In the genomic region with DNA sequence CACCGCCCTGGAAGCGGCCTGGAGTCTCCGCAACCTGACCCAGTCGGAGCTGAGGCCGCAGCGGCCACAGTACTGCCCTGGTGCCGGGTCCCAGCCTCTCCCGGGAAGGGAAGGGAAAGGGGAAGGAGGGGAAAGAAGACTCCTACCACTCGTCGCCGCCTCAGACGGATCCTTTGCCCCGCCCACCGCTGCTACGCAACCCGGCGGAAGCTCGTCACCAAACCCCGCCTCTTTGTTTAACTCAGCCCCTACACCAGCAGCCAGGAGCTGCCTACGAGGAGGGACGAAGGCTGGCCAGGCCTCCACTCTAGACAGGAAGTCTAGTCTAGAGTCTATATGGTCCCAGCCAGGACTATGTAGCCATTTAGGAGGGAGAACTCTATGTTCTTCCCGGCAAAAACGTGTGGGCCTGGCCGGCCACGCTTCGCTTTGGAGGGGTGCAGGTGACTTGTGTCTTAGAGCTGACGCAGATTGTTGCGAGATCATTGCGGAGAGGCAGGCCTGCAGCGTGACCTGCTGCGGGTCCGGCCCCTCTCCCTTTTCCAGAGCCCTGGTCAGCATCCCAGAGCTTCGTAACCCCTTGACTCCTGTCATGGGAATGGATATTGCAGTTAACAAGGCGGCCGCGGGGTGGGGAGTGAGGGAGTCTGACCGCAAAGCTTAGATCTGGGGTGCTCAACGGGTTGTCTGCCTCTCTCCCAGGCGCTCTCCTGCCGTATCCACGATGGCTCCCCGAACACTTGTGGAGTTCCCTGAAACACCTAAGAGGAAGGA, we compare ENCODE assay signal across 8 cellular contexts. TPM values are rescaled to one million over a fixed set of nuclear protein-coding genes. Genes with fewer than 3 reads are reported as not detected.
DNase-seq lines count a peak whose midpoint lies in the region; TF ChIP-seq lines count a peak whose summit lies in the region.

RNF41 (minus strand) TSS at position 166 of the 774 bp plus-strand sequence. CDS start 7,875 bp downstream, outside the sequence.

- peaks cover 8 to 21% of the 10 kb centered on the region in 2 donors for H3K36me3 ChIP-seq in neuronal stem cell (replicated peaks in 1 of 2; ENCODE audit: control insufficient read depth in 2 of 2, insufficient read depth in 2 of 2, low read length in 2 of 2)

- POLR2A ChIA-PET in HEK293T (lab: Yijun Ruan, JAX), result interaction anchor here (0.8 to 3.2 kb wide), 38 partner anchors 9 to 391 kb away, joined by 3 to 70 read pairs (median 7); partner anchors contain the start of genes ANKRD52, CNPY2, COQ10A and ERBB3

- H3K4me3 ChIP-seq in neuronal stem cell (ENCODE audit: low read length in 2 of 2), result peak within 1 kb of the TSS; percentile 72 to 88

- CTCF ChIA-PET in HEK293T (lab: Yijun Ruan, JAX), result interaction anchor here (0.6 to 3.3 kb wide), 13 partner anchors 11 to 195 kb away, joined by 3 to 28 read pairs (median 4); partner anchors contain the start of genes ANKRD52 and SMARCC2

- DNase-seq in GF-D8 (lab: John Stamatoyannopoulos, UW) (peak; percentile 93), HEK293T (ENCODE audit: extremely low spot score) (peak; percentile 95), MV-4-11 (lab: John Stamatoyannopoulos, UW) (peak; percentile 97), SK-MEL-5 (ENCODE audit: low read depth, low spot score) (peak; percentile 97), foreskin melanocyte (peak; percentile 96), neuronal stem cell (ENCODE audit: low spot score) (peak; percentile 95)
- peak; percentile 93 for DNase-seq in activated naive CD4-positive, alpha-beta T cell treated with Interleukin-2 at 50 U/mL for 16 hours

- H4K91ac ChIP-seq in neuronal stem cell (ENCODE audit: low read depth, low read length, poor library complexity), result no peak within 1 kb of the TSS

- H2BK15ac ChIP-seq in neuronal stem cell (ENCODE audit: low read length), result no peak within 1 kb of the TSS

- peak within 1 kb of the TSS; percentile 2 for H2BK120ac ChIP-seq in neuronal stem cell (ENCODE audit: low read depth, low read length)

- H3K4me1 ChIP-seq in neuronal stem cell (ENCODE audit: control insufficient read depth in 2 of 2, insufficient read depth in 1 of 2, low read depth in 1 of 2, low read length in 2 of 2), result peaks cover 2 to 13% of the 10 kb centered on the region in 2 donors

- H4K8ac ChIP-seq in neuronal stem cell (ENCODE audit: low read depth, low read length), result peak within 1 kb of the TSS; percentile 26

- peaks cover 10% of the 10 kb centered on the region for H3K79me1 ChIP-seq in neuronal stem cell (ENCODE audit: low read depth, low read length)

- peak within 1 kb of the TSS; percentile 12 for H3K14ac ChIP-seq in neuronal stem cell (ENCODE audit: low read length)

- H2BK12ac ChIP-seq in neuronal stem cell (ENCODE audit: low read length), result peak within 1 kb of the TSS; percentile 35

- H3K27me3 ChIP-seq in neuronal stem cell (ENCODE audit: control insufficient read depth in 3 of 3, insufficient read depth in 3 of 3, low read depth in 1 of 3, low read length in 3 of 3), result no peaks in the 10 kb centered on the region

- peak within 1 kb of the TSS; percentile 90 for H3K9ac ChIP-seq in neuronal stem cell (ENCODE audit: low read depth, low read length, poor library complexity)

- peak within 1 kb of the TSS; percentile 88 for H2AFZ ChIP-seq in neuronal stem cell (ENCODE audit: low read length)

- no peaks in the 10 kb centered on the region for H3K9me3 ChIP-seq in neuronal stem cell (replicated peaks in 1 of 2; ENCODE audit: control insufficient read depth in 2 of 2, insufficient read depth in 1 of 2, low read depth in 1 of 2, low read length in 2 of 2)

- H3K18ac ChIP-seq in neuronal stem cell (ENCODE audit: low read length), result peak within 1 kb of the TSS; percentile 92

- TF ChIP-seq CTCF in subcutaneous adipose tissue (IDR thresholded peaks at IDR 0.05; ENCODE audit: low read depth), result no peak

- H3K4ac ChIP-seq in neuronal stem cell (ENCODE audit: low read length), result no peak within 1 kb of the TSS

- peak within 1 kb of the TSS; percentile 96 for H3K23ac ChIP-seq in neuronal stem cell (ENCODE audit: low read depth, low read length, poor library complexity)

- in situ Hi-C loops in SK-MEL-5 (cut with HindIII; ENCODE audit: low pct_unique_long_range_greater_than_20kb, low sequenced_read_pairs), result no loop called here

- peak within 1 kb of the TSS; percentile 58 for H2AK5ac ChIP-seq in neuronal stem cell (ENCODE audit: low read depth, low read length)

- no CpG with 5 or more reads among the region's 42 CpGs for WGBS in neuronal stem cell (ENCODE audit: extremely low coverage in 2 of 2, insufficient read length in 2 of 2, insufficient replicate concordance in 1 of 2), 2 donors

- peak within 1 kb of the TSS; percentile 47 for H2BK5ac ChIP-seq in neuronal stem cell (ENCODE audit: low read length)

- H3K4me2 ChIP-seq in neuronal stem cell (ENCODE audit: insufficient read depth, low read length, poor library complexity, severe bottlenecking), result peak within 1 kb of the TSS; percentile 79

- peak within 1 kb of the TSS; percentile 95 for H3K27ac ChIP-seq in neuronal stem cell (replicated peaks; ENCODE audit: low read length)

TF ChIP-seq in HEK293T, 16 proteins besides CTCF, POLR2A, EP300 and RAD21:
- TF ChIP-seq L3MBTL2 (conservative IDR thresholded peaks at IDR 0.05) (peak; percentile 64; the same call in 1 of the 2 replicates), HDGF (IDR thresholded peaks at IDR 0.05; ENCODE audit: borderline replicate concordance) (0 out of 2 replicates have a peak, but pooled peaks have one; percentile 83), FOXM1 (IDR thresholded peaks at IDR 0.05; ENCODE audit: borderline replicate concordance) (no peak)
- TF ChIP-seq, protein P1, sequence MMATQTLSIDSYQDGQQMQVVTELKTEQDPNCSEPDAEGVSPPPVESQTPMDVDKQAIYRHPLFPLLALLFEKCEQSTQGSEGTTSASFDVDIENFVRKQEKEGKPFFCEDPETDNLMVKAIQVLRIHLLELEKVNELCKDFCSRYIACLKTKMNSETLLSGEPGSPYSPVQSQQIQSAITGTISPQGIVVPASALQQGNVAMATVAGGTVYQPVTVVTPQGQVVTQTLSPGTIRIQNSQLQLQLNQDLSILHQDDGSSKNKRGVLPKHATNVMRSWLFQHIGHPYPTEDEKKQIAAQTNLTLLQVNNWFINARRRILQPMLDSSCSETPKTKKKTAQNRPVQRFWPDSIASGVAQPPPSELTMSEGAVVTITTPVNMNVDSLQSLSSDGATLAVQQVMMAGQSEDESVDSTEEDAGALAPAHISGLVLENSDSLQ (IDR thresholded peaks at IDR 0.05), result no peak

RNA-seq across cellular contexts. Expression of gene RNF41, which starts in this region (rescaled TPM):
- total RNA-seq in SK-MEL-5 (2014; rRNA removed; shearing (Covaris generic)), result 47.7 and 48.9 TPM in 2 replicates
- polyA plus RNA-seq in SK-MEL-5 (2015; cell fraction: cytosol; rRNA removed), result 46.3 and 58.8 TPM in 2 replicates
- 28.7 and 32.7 TPM in 2 replicates for polyA plus RNA-seq in SK-MEL-5 (2015; cell fraction: nucleus; rRNA removed)
- 39.8 TPM for polyA plus RNA-seq in neuronal stem cell (2013, experiment 1 of 2)
- 39.4 TPM for polyA plus RNA-seq in neuronal stem cell (2013, experiment 2 of 2)
- 100 to 1,000 TPM in 1 of 4 donors, 10 to 100 TPM in 3; 64.3 to 101 (median 84.9) TPM for total RNA-seq in subcutaneous adipose tissue

Comparison
In these comparisons a context has a peak if more than half of its experiments do, and no peak if none do; other contexts are left out.
1. Peak in every context shown above with its lines: DNase-seq, H3K4me3 ChIP-seq and H3K27ac ChIP-seq.